In the genomic region with DNA sequence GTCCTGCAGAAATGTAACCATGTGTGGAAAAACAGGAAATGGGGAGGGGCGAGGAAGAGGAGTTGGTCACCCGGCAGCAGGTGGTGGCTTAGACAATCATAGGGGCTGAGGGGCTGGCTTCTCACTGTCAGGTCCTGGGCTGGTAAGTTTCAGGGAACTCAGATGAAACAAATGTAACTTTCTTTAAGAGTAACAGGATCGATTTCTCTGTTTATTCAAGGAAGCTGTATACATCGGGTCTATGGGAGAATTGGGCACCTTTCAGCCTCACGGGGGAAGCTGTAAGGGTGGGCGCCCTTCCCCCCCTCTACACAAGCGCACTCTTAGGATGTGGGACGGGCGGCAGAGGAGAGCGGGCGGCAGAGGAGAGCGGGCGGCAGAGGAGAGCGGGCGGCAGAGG, we compare ENCODE assay signal across 14 cellular contexts.
DNase-seq lines count a peak whose midpoint lies in the region; ATAC-seq and TF ChIP-seq lines count a peak whose summit lies in the region.
"Had no signal": no experiment of that assay in that cellular context is flagged by ENCODE, and none has a peak within 500 bp of the region (broad histone marks: within the 10 kb centered on the region; RNA-seq: fewer than 3 reads in every experiment).

No MANE protein-coding gene starts in this region.

- dilution Hi-C loops in mammary epithelial cell (cut with HindIII; ENCODE audit: low sequenced_read_pairs), result no loop called here

- H3F3A ChIP-seq in smooth muscle cell (ENCODE audit: low read depth), result no peaks in the 10 kb centered on the region

- no peaks in the 10 kb centered on the region for H3K36me3 ChIP-seq in CD4-positive, CD25-positive, alpha-beta regulatory T cell (ENCODE audit: control insufficient read depth, insufficient read depth, low read length)
- H3K36me3 ChIP-seq in HUES48 (ENCODE audit: control insufficient read depth, insufficient read depth, low read length) (no peaks in the 10 kb centered on the region), mammary epithelial cell (ENCODE audit: insufficient read depth, low read length) (no peaks in the 10 kb centered on the region), smooth muscle cell (ENCODE audit: low read depth) (no peaks in the 10 kb centered on the region)
- H3K36me3 ChIP-seq: WERI-Rb-1 had no signal

- intact Hi-C loops in mammary epithelial cell (cut with micrococcal nuclease), result no loop called here

- WGBS in mammary epithelial cell (ENCODE audit: low coverage, missing lambda C conversion rate), result 82% methylated on average over 6 of the region's 15 CpGs
- WGBS in smooth muscle cell (ENCODE audit: low lambda C conversion rate), result 23% methylated on average over 12 of the region's 15 CpGs

- ATAC-seq in CD4-positive, CD25-positive, alpha-beta regulatory T cell (ENCODE audit: low read depth in 2 of 2), result peak in 1 of 2 donors; percentile 34
- ATAC-seq in GM21576 (IDR thresholded peaks at IDR 0.05; ENCODE audit: unreplicated experiment), result no peak

- TF ChIP-seq CTCF in mammary epithelial cell (conservative IDR thresholded peaks at IDR 0.05 in 1 of 2, IDR thresholded peaks at IDR 0.05 in 1 of 2; ENCODE audit: extremely low read depth in 1 of 2, insufficient read depth in 1 of 2, low read depth in 1 of 2, low read length in 2 of 2), result no peak
- no peak for TF ChIP-seq CTCF in nephron (IDR thresholded peaks at IDR 0.05; ENCODE audit: unreplicated experiment in 3 of 3)
- TF ChIP-seq CTCF in smooth muscle cell (IDR thresholded peaks at IDR 0.05; ENCODE audit: borderline replicate concordance, insufficient read depth, poor library complexity, severe bottlenecking), result no peak

- H3K36me3 Mint-ChIP-seq in CD4-positive, CD25-positive, alpha-beta regulatory T cell, result no peaks in the 10 kb centered on the region
- H3K36me3 Mint-ChIP-seq in nephron (ENCODE audit: low read depth), result no peaks in the 10 kb centered on the region
- H3K36me3 Mint-ChIP-seq: brain had no signal

- BruUV-seq in mammary epithelial cell (replicated peaks; lab: Mats Ljungman, UMichigan), result no TSS peak

- DNase-seq in CD4-positive, CD25-positive, alpha-beta regulatory T cell, result no peak
- DNase-seq in mammary epithelial cell (no peak), smooth muscle cell (lab: John Stamatoyannopoulos, UW; ENCODE audit: unreplicated experiment) (no peak), NCI-H2171 treated with DMSO at 0.1 percent for 48 hours (lab: John Stamatoyannopoulos, UW) (no peak), pons (ENCODE audit: low spot score) (no peak)
- DNase-seq: DMS79, NCI-H1417 treated with DMSO at 0.1 percent for 48 hours, WERI-Rb-1 had no signal

- peaks cover 0 to 4% (median 0%) of the 10 kb centered on the region in 7 donors for H3K9me3 Mint-ChIP-seq in CD4-positive, CD25-positive, alpha-beta regulatory T cell
- no peaks in the 10 kb centered on the region for H3K9me3 Mint-ChIP-seq in nephron

- H3K9ac ChIP-seq in HUES48 (ENCODE audit: low read depth, low read length) (no peak overlapping the region), mammary epithelial cell (ENCODE audit: insufficient read depth, low read length) (no peak overlapping the region), smooth muscle cell (ENCODE audit: low read depth) (no peak overlapping the region)
- H3K9ac ChIP-seq: KMS-11 had no signal

- H3K79me2 ChIP-seq in mammary epithelial cell (ENCODE audit: insufficient read depth, low read length) (no peaks in the 10 kb centered on the region), smooth muscle cell (ENCODE audit: low read depth) (no peaks in the 10 kb centered on the region)

- H2AFZ ChIP-seq in mammary epithelial cell (ENCODE audit: low read depth, low read length) (peak overlapping the region; percentile 84), smooth muscle cell (ENCODE audit: low read depth) (no peak overlapping the region)

- H4K20me1 ChIP-seq in mammary epithelial cell (ENCODE audit: insufficient read depth, low read length) (no peaks in the 10 kb centered on the region), smooth muscle cell (ENCODE audit: low read depth) (no peaks in the 10 kb centered on the region)

- peaks cover 44% of the 10 kb centered on the region for H3K27me3 Mint-ChIP-seq in CD4-positive, CD25-positive, alpha-beta regulatory T cell
- peaks cover 42% of the 10 kb centered on the region for H3K27me3 Mint-ChIP-seq in nephron (ENCODE audit: low read depth)

- peak overlapping the region; percentile 52 to 89 (median 86) for H3K4me3 Mint-ChIP-seq in CD4-positive, CD25-positive, alpha-beta regulatory T cell
- peak overlapping the region; percentile 19 to 58 (median 29) for H3K4me3 Mint-ChIP-seq in nephron

- H3K9me3 ChIP-seq in CD4-positive, CD25-positive, alpha-beta regulatory T cell (ENCODE audit: control insufficient read depth in 2 of 2, low read length in 2 of 2), result no peaks in the 10 kb centered on the region
- no peaks in the 10 kb centered on the region for H3K9me3 ChIP-seq in HUES48 (ENCODE audit: control insufficient read depth, insufficient read depth, low read length)
- no peaks in the 10 kb centered on the region for H3K9me3 ChIP-seq in mammary epithelial cell (replicated peaks; ENCODE audit: insufficient read depth, low read length)
- H3K9me3 ChIP-seq in smooth muscle cell (replicated peaks; ENCODE audit: low read depth), result no peaks in the 10 kb centered on the region

- CTCF ChIA-PET in mammary epithelial cell (lab: Charles Lee; ENCODE audit: low non-redundant PET), result no interaction called here

- no peak overlapping the region for H3K4me2 ChIP-seq in mammary epithelial cell (ENCODE audit: insufficient read depth, low read depth, low read length)
- H3K4me2 ChIP-seq in smooth muscle cell, result no peak overlapping the region
- H3K4me2 ChIP-seq: KMS-11 had no signal

- in situ Hi-C loops in mammary epithelial cell (cut with MboI; ENCODE audit: low sequenced_read_pairs in 2 of 2), result no loop called here

- peak overlapping the region; percentile 52 for H3K4me3 ChIP-seq in CD4-positive, CD25-positive, alpha-beta regulatory T cell (ENCODE audit: low read depth, low read length)
- peak overlapping the region; percentile 64 for H3K4me3 ChIP-seq in HUES48 (ENCODE audit: low read depth, low read length)
- no peak overlapping the region for H3K4me3 ChIP-seq in mammary epithelial cell (replicated peaks in 1 of 3; ENCODE audit: insufficient read depth in 1 of 3, low read depth in 2 of 3, low read length in 3 of 3)
- no peak overlapping the region for H3K4me3 ChIP-seq in smooth muscle cell

- H3K27ac Mint-ChIP-seq in CD4-positive, CD25-positive, alpha-beta regulatory T cell, result peak overlapping the region in 2 of 3 donors; percentile 88 to 90
- peak overlapping the region in 2 of 3 experiments; percentile 5 to 45 for H3K27ac Mint-ChIP-seq in nephron
- H3K27ac Mint-ChIP-seq: brain had no signal

- no peaks in the 10 kb centered on the region for H3K27me3 ChIP-seq in CD4-positive, CD25-positive, alpha-beta regulatory T cell (ENCODE audit: control insufficient read depth, insufficient read depth, low read length)
- peaks cover 30% of the 10 kb centered on the region for H3K27me3 ChIP-seq in HUES48 (ENCODE audit: control insufficient read depth, insufficient read depth, low read length)
- peaks cover 5% of the 10 kb centered on the region for H3K27me3 ChIP-seq in mammary epithelial cell (ENCODE audit: insufficient read depth, low read length)
- H3K27me3 ChIP-seq in smooth muscle cell (ENCODE audit: low read depth), result peaks cover 40% of the 10 kb centered on the region

- H3K27ac ChIP-seq in CD4-positive, CD25-positive, alpha-beta regulatory T cell (ENCODE audit: insufficient read depth, low read length, poor library complexity, severe bottlenecking), result no peak overlapping the region
- no peak overlapping the region for H3K27ac ChIP-seq in HUES48 (ENCODE audit: low read depth, low read length)
- H3K27ac ChIP-seq in mammary epithelial cell (ENCODE audit: insufficient read depth, low read depth, low read length), result no peak overlapping the region
- no peak overlapping the region for H3K27ac ChIP-seq in smooth muscle cell (ENCODE audit: low read depth)
- H3K27ac ChIP-seq: KMS-11, skin epidermis, WERI-Rb-1 had no signal

- H3K4me1 ChIP-seq in CD4-positive, CD25-positive, alpha-beta regulatory T cell (ENCODE audit: control insufficient read depth, insufficient read depth, low read length, poor library complexity, severe bottlenecking), result peaks cover 13% of the 10 kb centered on the region
- H3K4me1 ChIP-seq in HUES48 (ENCODE audit: control insufficient read depth, insufficient read depth, low read length), result peaks cover 5% of the 10 kb centered on the region; the same call in 1 of the 2 replicates
- peaks cover 8% of the 10 kb centered on the region for H3K4me1 ChIP-seq in mammary epithelial cell (ENCODE audit: insufficient read depth, low read length)
- H3K4me1 ChIP-seq in smooth muscle cell (ENCODE audit: low read depth), result no peaks in the 10 kb centered on the region

- H3K4me1 Mint-ChIP-seq in CD4-positive, CD25-positive, alpha-beta regulatory T cell, result peaks cover 4 to 18% (median 9%) of the 10 kb centered on the region in 4 donors
- peaks cover 10% of the 10 kb centered on the region for H3K4me1 Mint-ChIP-seq in nephron

Comparison
In these comparisons a context has a peak if more than half of its experiments do, and no peak if none do; other contexts are left out.
1. H3K4me3 ChIP-seq: peak in CD4-positive, CD25-positive, alpha-beta regulatory T cell (single experiment) and HUES48 (single experiment); none in mammary epithelial cell (0 of 3) and smooth muscle cell (single experiment).